27 cellular contexts compared by ENCODE assay signal in the genomic region with DNA sequence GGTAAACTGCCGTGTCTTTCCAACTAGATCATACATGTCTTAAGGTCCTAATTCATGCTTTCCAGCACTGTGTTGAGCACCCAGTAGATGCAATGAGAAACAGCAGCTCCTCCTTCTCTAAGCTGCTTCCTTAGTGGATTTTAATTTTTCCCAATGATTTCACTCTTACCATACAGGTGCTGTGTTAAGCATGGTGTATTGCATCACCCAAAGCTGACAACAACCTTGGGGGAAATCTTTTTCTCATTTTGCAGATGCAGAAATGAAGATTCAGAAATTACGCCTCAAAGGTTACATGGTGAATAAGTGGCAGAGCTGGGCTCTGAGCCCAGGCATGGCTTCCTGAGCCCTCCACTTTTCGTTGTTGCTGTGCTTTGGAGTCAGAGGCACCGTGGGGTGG.
"Had no signal": no experiment of that assay in that cellular context is flagged by ENCODE, and none has a peak within 500 bp of the region (broad histone marks: within the 10 kb centered on the region; RNA-seq: fewer than 3 reads in every experiment).

No MANE protein-coding gene starts in this region.

- H3K27ac ChIP-seq: KMS-11, Peyer's patch, RWPE1, SJCRH30, VCaP had no signal

- H3K9me3 Mint-ChIP-seq: activated CD4-positive, alpha-beta memory T cell treated with anti-CD3 and anti-CD28 coated beads for 36 hours; activated CD4-positive, alpha-beta T cell treated with anti-CD3 and anti-CD28 coated beads, Interleukin-2, amount 10 ng/mL, durations not matched to agents 7 days and 5 days; activated naive CD4-positive, alpha-beta T cell treated with anti-CD3 and anti-CD28 coated beads, Interleukin-2, amount 10 ng/mL, durations not matched to agents 7 days and 5 days; activated naive CD8-positive, alpha-beta T cell treated with anti-CD3 and anti-CD28 coated beads for 36 hours; activated T-helper 2 cell treated with anti-CD3 and anti-CD28 coated beads, Interferon-gamma antibody, Interleukin-2, Interleukin-4, amounts not matched to agents 10 μg/mL and 5 μg/mL and 100 μg/mL, durations not matched to agents 14 hours and 24 hours and 36 hours had no signal

- H3K4me1 ChIP-seq: SJCRH30 had no signal

- H3K4me3 Mint-ChIP-seq: activated CD4-positive, alpha-beta memory T cell treated with anti-CD3 and anti-CD28 coated beads for 36 hours; activated CD4-positive, alpha-beta T cell treated with anti-CD3 and anti-CD28 coated beads, Interleukin-2, amount 10 ng/mL, durations not matched to agents 7 days and 5 days; activated naive CD4-positive, alpha-beta T cell treated with anti-CD3 and anti-CD28 coated beads, Interleukin-2, amount 10 ng/mL, durations not matched to agents 7 days and 5 days; activated naive CD8-positive, alpha-beta T cell treated with anti-CD3 and anti-CD28 coated beads for 36 hours had no signal

- H3K27ac Mint-ChIP-seq: activated CD4-positive, alpha-beta memory T cell treated with anti-CD3 and anti-CD28 coated beads for 36 hours; activated CD4-positive, alpha-beta T cell treated with anti-CD3 and anti-CD28 coated beads, Interleukin-2, amount 10 ng/mL, durations not matched to agents 7 days and 5 days; activated naive CD4-positive, alpha-beta T cell treated with anti-CD3 and anti-CD28 coated beads, Interleukin-2, amount 10 ng/mL, durations not matched to agents 7 days and 5 days; activated naive CD8-positive, alpha-beta T cell treated with anti-CD3 and anti-CD28 coated beads for 36 hours; activated T-helper 2 cell treated with anti-CD3 and anti-CD28 coated beads, Interferon-gamma antibody, Interleukin-2, Interleukin-4, amounts not matched to agents 10 μg/mL and 5 μg/mL and 100 μg/mL, durations not matched to agents 14 hours and 24 hours and 36 hours had no signal

- H3K36me3 Mint-ChIP-seq: activated CD4-positive, alpha-beta memory T cell treated with anti-CD3 and anti-CD28 coated beads for 36 hours; activated naive CD4-positive, alpha-beta T cell treated with anti-CD3 and anti-CD28 coated beads, Interleukin-2, amount 10 ng/mL, durations not matched to agents 7 days and 5 days; activated naive CD8-positive, alpha-beta T cell treated with anti-CD3 and anti-CD28 coated beads for 36 hours had no signal

- H3K9me2 ChIP-seq: SK-N-SH had no signal

- H3K27me3 ChIP-seq: Peyer's patch, SJCRH30 had no signal

- DNase-seq: activated CD4-positive, alpha-beta memory T cell treated with anti-CD3 and anti-CD28 coated beads for 36 hours; activated CD4-positive, alpha-beta T cell treated with anti-CD3 and anti-CD28 coated beads, Interleukin-2, amount 10 ng/mL, durations not matched to agents 7 days and 5 days; activated CD4-positive, CD25-positive, alpha-beta regulatory T cell; activated CD8-positive, alpha-beta memory T cell treated with anti-CD3 and anti-CD28 coated beads for 24 hours; activated gamma-delta T cell treated with Interleukin-2 at 50 U/mL for 16 hours; activated naive CD4-positive, alpha-beta T cell treated with anti-CD3 and anti-CD28 coated beads, Interleukin-2, amount 10 ng/mL, durations not matched to agents 7 days and 5 days; activated naive CD8-positive, alpha-beta T cell treated with anti-CD3 and anti-CD28 coated beads for 36 hours; activated T-cell treated with anti-CD3 and anti-CD28 coated beads, Interleukin-2, amount 50 U/mL, for 48 hours; central memory CD4-positive, alpha-beta T cell; NCI-H1092; NCI-H1417; NCI-H1930; NCI-H2171; NCI-H2227 treated with DMSO at 0.1 percent for 48 hours; NCI-H446 treated with DMSO at 0.1 percent for 48 hours; NCI-H524 treated with DMSO at 0.1 percent for 48 hours; NCI-H748 treated with DMSO at 0.1 percent for 48 hours; NK-92 treated with Interleukin-12 subunit alpha and Interleukin-12 subunit beta, amount 100 ng/mL, for 24 hours; Peyer's patch; Right ventricle myocardium superior; SJCRH30; SK-N-SH; T-helper 1 cell had no signal

- H3K4me3 ChIP-seq: Peyer's patch, SJCRH30 had no signal

- H3K9ac ChIP-seq: KMS-11, SK-N-SH had no signal

- H3K4me2 ChIP-seq: KMS-11, SK-N-SH had no signal

- H3K36me3 ChIP-seq: Peyer's patch, SJCRH30 had no signal

- H3K9me3 ChIP-seq: Peyer's patch, SJCRH30, SK-N-SH had no signal
